Comparison of ENCODE assay signal across 8 cellular contexts in the genomic region with DNA sequence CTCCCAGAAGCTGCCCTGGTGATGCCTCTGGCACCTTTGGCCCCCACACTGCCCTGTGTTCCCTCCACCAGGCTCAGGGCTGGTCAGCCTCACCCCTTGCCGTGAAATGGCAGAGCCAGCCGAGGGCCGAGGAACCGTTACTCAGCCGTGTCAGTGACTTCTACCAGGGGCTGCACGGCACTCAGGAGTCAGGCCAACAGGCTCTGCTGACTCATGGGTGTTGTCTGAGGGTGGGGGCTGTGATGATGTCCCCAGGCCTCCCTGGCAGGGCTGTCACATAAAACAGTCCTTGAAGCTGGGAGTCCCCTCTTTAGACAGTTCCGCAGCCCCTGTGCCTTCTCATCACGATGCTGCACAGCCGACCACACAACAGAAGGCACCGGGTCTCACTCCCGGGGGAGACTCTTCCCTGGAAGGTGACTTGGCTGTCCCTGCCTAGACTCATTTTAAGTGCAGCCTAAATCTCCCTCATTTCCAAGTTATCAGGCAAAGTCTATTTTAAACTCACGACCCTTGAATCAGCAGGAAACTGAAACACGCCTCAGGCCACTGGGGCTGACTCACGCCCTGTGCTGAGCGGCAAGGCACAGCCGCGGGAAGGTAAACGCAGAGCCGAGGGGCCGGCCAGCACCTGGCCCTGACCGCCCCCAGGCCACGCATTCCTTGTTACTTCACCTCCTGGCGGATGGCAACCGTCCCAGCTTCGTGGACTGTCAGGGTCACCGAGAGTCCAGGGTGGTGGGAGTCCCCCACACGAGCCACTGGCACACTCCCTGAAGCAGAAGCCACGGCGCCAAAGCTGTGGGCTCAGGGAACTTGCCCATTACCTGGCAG.
A peak's percentile ranks its signal among the peaks of the same experiment; 100 is the strongest.
DNase-seq lines count a peak whose midpoint lies in the region; ATAC-seq and TF ChIP-seq lines count a peak whose summit lies in the region.

No MANE protein-coding gene starts in this region.

- no TSS peak for BruUV-seq in OCI-LY7 (replicated peaks; lab: Mats Ljungman, UMichigan)

- no peak for TF ChIP-seq RAD21 in Ishikawa (IDR thresholded peaks at IDR 0.05; ENCODE audit: low read depth)

- TF ChIP-seq CTCF in GM13977 (IDR thresholded peaks at IDR 0.05; ENCODE audit: extremely low read depth, insufficient read depth, missing control alignments) (no peak), fibroblast of villous mesenchyme (IDR thresholded peaks at IDR 0.05; ENCODE audit: insufficient read depth, low read depth, low read length) (no peak), psoas muscle (IDR thresholded peaks at IDR 0.05) (no peak), OCI-LY7 (conservative IDR thresholded peaks at IDR 0.05; ENCODE audit: low read length) (no peak)

- H3K9me2 ChIP-seq in OCI-LY7 (ENCODE audit: insufficient read depth, low read length) = no peaks in the 10 kb centered on the region

- H3K27me3 ChIP-seq in psoas muscle (ENCODE audit: insufficient read depth in 3 of 3, low read length in 2 of 3) = no peaks in the 10 kb centered on the region

- ATAC-seq in psoas muscle (peak; percentile 69 to 78 (median 76)), HG02840 (IDR thresholded peaks at IDR 0.05; ENCODE audit: low FRiP score, unreplicated experiment) (no peak)

- H3K4me3 ChIP-seq in fibroblast of villous mesenchyme (ENCODE audit: low read depth, low read length) (peak overlapping the region; percentile 29), psoas muscle (peak overlapping the region; percentile 45), OCI-LY7 (ENCODE audit: low read depth, low read length, poor library complexity, severe bottlenecking) (no peak overlapping the region)

- H4K20me1 ChIP-seq in OCI-LY7 (ENCODE audit: insufficient read depth, low read length) = peaks cover 21% of the 10 kb centered on the region

- H3K27ac ChIP-seq in psoas muscle = peak overlapping the region; percentile 92
- no peak overlapping the region for H3K27ac ChIP-seq in OCI-LY7 (ENCODE audit: low read depth, low read length, poor library complexity, severe bottlenecking)

- TF ChIP-seq EP300 in Ishikawa (IDR thresholded peaks at IDR 0.05; ENCODE audit: borderline replicate concordance) = no peak

- H3K9me3 ChIP-seq in psoas muscle = no peaks in the 10 kb centered on the region
- H3K9me3 ChIP-seq in OCI-LY7 (ENCODE audit: low read length) = no peaks in the 10 kb centered on the region

- CTCF ChIA-PET in OCI-LY7 (lab: Charles Lee; ENCODE audit: unreplicated experiment) = no interaction called here

- WGBS in psoas muscle, 3 donors = 16 to 26% (median 18%) methylated on average over 29 of the region's 29 CpGs

- no peak overlapping the region for H2AFZ ChIP-seq in OCI-LY7 (ENCODE audit: low read length)

- POLR2A ChIA-PET in OCI-LY7 (lab: Charles Lee) = no interaction called here

- H3K36me3 ChIP-seq in psoas muscle (ENCODE audit: insufficient read depth in 1 of 2, low read depth in 1 of 2) = no peaks in the 10 kb centered on the region
- peaks cover 15% of the 10 kb centered on the region for H3K36me3 ChIP-seq in OCI-LY7 (ENCODE audit: insufficient read depth, low read length)

- intact Hi-C loops in psoas muscle (cut with DNase I) (no loop called here), OCI-LY7 (cut with micrococcal nuclease; ENCODE audit: unreplicated experiment) (loop anchor here (5.0 kb wide), 1 partner anchor 187 kb away; a partner anchor contains a TSS)

- H3K79me2 ChIP-seq in OCI-LY7 (ENCODE audit: insufficient read depth, low read depth, low read length) = peaks cover 96% of the 10 kb centered on the region

- no peak overlapping the region for H3K4me2 ChIP-seq in OCI-LY7 (ENCODE audit: low read length)

- H3K4me1 ChIP-seq in psoas muscle = peaks cover 96% of the 10 kb centered on the region
- H3K4me1 ChIP-seq in OCI-LY7 (ENCODE audit: insufficient read depth, low read length, poor library complexity, severe bottlenecking) = peaks cover 37% of the 10 kb centered on the region

- peak; percentile 73 for DNase-seq in GM13977 (ENCODE audit: low spot score)
- peak; percentile 79 for DNase-seq in activated CD8-positive, alpha-beta memory T cell treated with anti-CD3 and anti-CD28 coated beads, Interleukin-2, amount 50 U/mL, for 48 hours
- DNase-seq in fibroblast of villous mesenchyme (ENCODE audit: low read depth) = peak; percentile 87
- DNase-seq in psoas muscle = peak; percentile 79 to 87
- DNase-seq in OCI-LY7 (ENCODE audit: low spot score) = no peak
- DNase-seq in DMS114 treated with DMSO at 0.1 percent for 48 hours (lab: John Stamatoyannopoulos, UW; ENCODE audit: unreplicated experiment) = no peak

- in situ Hi-C loops in GM13977 (cut with MboI; ENCODE audit: low pct_unique_long_range_greater_than_20kb, low sequenced_read_pairs, unreplicated experiment) = no loop called here

TF ChIP-seq in Ishikawa, 13 proteins besides CTCF, POLR2A, EP300 and RAD21:
- TF ChIP-seq TAF1 (IDR thresholded peaks at IDR 0.05; ENCODE audit: low read depth) (no peak), TCF12 (IDR thresholded peaks at IDR 0.05; ENCODE audit: low read depth) (0 out of 2 replicates have a peak, but pooled peaks have one; percentile 23)

Comparison
In these comparisons a context has a peak if more than half of its experiments do, and no peak if none do; other contexts are left out.
1. DNase-seq: peak in GM13977 (single experiment), activated CD8-positive, alpha-beta memory T cell treated with anti-CD3 and anti-CD28 coated beads, Interleukin-2, amount 50 U/mL, for 48 hours (single experiment), fibroblast of villous mesenchyme (single experiment) and psoas muscle (2 of 2); none in OCI-LY7 (single experiment) and DMS114 treated with DMSO at 0.1 percent for 48 hours (single experiment).